In genomic region chr10:61097026-61097425, GRCh38 we compare ENCODE assay signal across 10 cellular contexts.
"Had no signal": no experiment of that assay in that cellular context is flagged by ENCODE, and none has a peak within 500 bp of the region (broad histone marks: within the 10 kb centered on the region; RNA-seq: fewer than 3 reads in every experiment).

No MANE protein-coding gene starts in this region.

- H3K4me1 ChIP-seq: right atrium auricular region, upper lobe of left lung had no signal

- H3K36me3 ChIP-seq: neutrophil, right atrium auricular region, upper lobe of left lung had no signal

- H3K27me3 ChIP-seq: neutrophil, right atrium auricular region, upper lobe of left lung had no signal

- DNase-seq: activated B cell treated with CpG ODN at 0.5 μM for 24 hours; activated CD4-positive, alpha-beta T cell treated with anti-CD3 and anti-CD28 coated beads, Interleukin-2, amount 10 ng/mL, durations not matched to agents 24 days and 14 days; activated naive CD4-positive, alpha-beta T cell treated with anti-CD3 and anti-CD28 coated beads, Interleukin-2, amount 10 ng/mL, durations not matched to agents 7 days and 5 days; effector CD4-positive, alpha-beta T cell; immature natural killer cell; naive thymus-derived CD8-positive, alpha-beta T cell; upper lobe of left lung had no signal

- H3K9me3 ChIP-seq: neutrophil, right atrium auricular region, upper lobe of left lung had no signal

- H3K27ac ChIP-seq: neutrophil, right atrium auricular region, upper lobe of left lung had no signal

- H3K4me3 ChIP-seq: right atrium auricular region, upper lobe of left lung had no signal

- FAIRE-seq: colon had no signal
